ENCODE assay signal across 8 cellular contexts in the genomic region with DNA sequence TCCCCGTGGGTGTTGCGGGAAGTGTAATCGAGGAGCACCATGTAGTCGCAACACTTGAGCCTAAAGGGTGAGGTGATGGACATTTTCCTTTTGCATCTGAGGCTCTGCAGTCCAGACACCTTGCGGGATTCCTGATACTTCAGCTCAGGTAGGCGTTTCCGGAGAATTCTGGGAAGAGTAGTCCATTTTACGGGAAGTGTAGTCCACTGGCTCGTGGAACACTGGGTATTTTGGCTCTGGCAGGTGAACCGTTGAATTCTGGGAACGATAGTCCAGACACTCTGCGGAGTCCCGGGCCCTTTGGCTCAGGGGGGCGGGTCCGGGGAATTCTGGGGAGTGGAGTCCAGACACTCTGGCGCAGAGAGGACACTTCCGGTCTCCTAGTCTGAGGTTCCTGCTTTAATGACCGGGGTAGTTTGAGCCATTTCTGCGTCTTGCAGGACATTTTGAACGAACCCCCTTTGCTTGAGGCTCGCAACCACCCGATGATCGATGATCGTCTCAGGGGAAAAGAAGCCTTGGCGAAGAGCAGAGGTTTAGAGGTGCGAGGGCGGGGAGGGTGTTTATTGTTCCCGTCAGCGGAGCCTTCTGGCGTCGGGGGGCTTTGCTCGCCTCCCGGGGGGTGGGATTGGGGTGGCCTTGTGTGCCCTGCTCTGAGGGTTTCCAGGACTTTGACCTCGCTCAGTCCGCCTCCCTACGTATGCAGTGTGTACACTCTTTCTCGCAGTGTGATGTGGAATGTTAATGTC.
DNase-seq lines count a peak whose midpoint lies in the region; ATAC-seq and TF ChIP-seq lines count a peak whose summit lies in the region.

Gene ZNF223, plus strand, starts transcription at position 383 of the 749 bp plus-strand sequence. CDS start 3,141 bp downstream, outside the sequence.

- peak within 1 kb of the TSS; percentile 53 for H3K27ac ChIP-seq in HL-60 (replicated peaks)

- no peak for ATAC-seq in GM21529 (IDR thresholded peaks at IDR 0.05; ENCODE audit: unreplicated experiment)

- TF ChIP-seq POLR2A in erythroblast (IDR thresholded peaks at IDR 0.05; ENCODE audit: low read length) = peak; percentile 41

- peak; percentile 64 for DNase-seq in GM10266 (ENCODE audit: extremely low spot score)
- DNase-seq in HL-60 (ENCODE audit: low read depth in 1 of 2, low spot score in 1 of 2) = peak; percentile 89 to 97
- peak; percentile 85 for DNase-seq in OCI-M2 (lab: John Stamatoyannopoulos, UW; ENCODE audit: unreplicated experiment)
- peak; percentile 67 to 69 for DNase-seq in activated T-cell treated with anti-CD3 and anti-CD28 coated beads, Interleukin-2, amount 50 U/mL, for 48 hours
- DNase-seq in erythroblast (lab: John Stamatoyannopoulos, UW) = peak; percentile 77 to 80
- DNase-seq in midbrain (lab: John Stamatoyannopoulos, UW) = peak; percentile 99
- DNase-seq in stimulated activated CD8-positive, alpha-beta memory T cell treated with anti-CD3 and anti-CD28 coated beads, Interleukin-15, amount 100 ng/mL, for 1 hour (ENCODE audit: low read depth) = peak; percentile 29

- H3K27me3 ChIP-seq in HL-60 (ENCODE audit: insufficient read depth, poor library complexity, severe bottlenecking) = no peaks in the 10 kb centered on the region

- peak within 1 kb of the TSS; percentile 75 for H3K4me3 ChIP-seq in HL-60 (replicated peaks; ENCODE audit: insufficient read depth, low read length)

- TF ChIP-seq CTCF in GM10266 (IDR thresholded peaks at IDR 0.05; ENCODE audit: control insufficient read depth, insufficient read depth, low read depth, missing control alignments) (no peak), HL-60 (IDR thresholded peaks at IDR 0.05; ENCODE audit: insufficient read depth, low read length) (no peak)

Comparison
In these comparisons a context has a peak if more than half of its experiments do, and no peak if none do; other contexts are left out.
1. DNase-seq: peak in every context shown above with its lines; median percentile 99 in midbrain; 93 in HL-60; 85 in OCI-M2; 78 in erythroblast; 68 in activated T-cell treated with anti-CD3 and anti-CD28 coated beads, Interleukin-2, amount 50 U/mL, for 48 hours; 64 in GM10266; 29 in stimulated activated CD8-positive, alpha-beta memory T cell treated with anti-CD3 and anti-CD28 coated beads, Interleukin-15, amount 100 ng/mL, for 1 hour.